In genomic region chrX:149504226-149504914, GRCh38 we compare ENCODE assay signal across 1 cellular context.
TF ChIP-seq lines count a peak whose summit lies in the region.

No MANE protein-coding gene starts in this region.

TF ChIP-seq in K562, 482 proteins besides CTCF, POLR2A, EP300 and RAD21 (continues in another document):
- TF ChIP-seq ZC3H8 (IDR thresholded peaks at IDR 0.05) (no peak), ZBTB40 (IDR thresholded peaks at IDR 0.05) (0 out of 2 replicates have a peak, but pooled peaks have one; percentile 39), ZBTB40 (CRISPR knock-in tag; IDR thresholded peaks at IDR 0.05) (no peak), JUN (IDR thresholded peaks at IDR 0.05; ENCODE audit: borderline replicate concordance, low read depth, low read length) (no peak), JUN (CRISPR knock-in tag; IDR thresholded peaks at IDR 0.05; ENCODE audit: borderline replicate concordance) (no peak), TARDBP (IDR thresholded peaks at IDR 0.05) (no peak), NFIC (IDR thresholded peaks at IDR 0.05) (0 out of 2 replicates have a peak, but pooled peaks have one; percentile 3), CGGBP1 (CRISPR knock-in tag; IDR thresholded peaks at IDR 0.05) (no peak), ZNF589 (CRISPR knock-in tag; IDR thresholded peaks at IDR 0.05; ENCODE audit: low read depth) (no peak), POLR2AphosphoS2 (IDR thresholded peaks at IDR 0.05; ENCODE audit: low read length) (no peak), DMBX1 (CRISPR knock-in tag; IDR thresholded peaks at IDR 0.05; ENCODE audit: borderline replicate concordance) (no peak), NCOR1 (IDR thresholded peaks at IDR 0.05) (0 out of 2 replicates have a peak, but pooled peaks have one; percentile 23), MNT (conservative IDR thresholded peaks at IDR 0.05) (no peak), TFE3 (CRISPR knock-in tag; IDR thresholded peaks at IDR 0.05) (no peak), ZNF175 (CRISPR knock-in tag; IDR thresholded peaks at IDR 0.05; ENCODE audit: low read depth) (no peak), ZNF766 (CRISPR knock-in tag; conservative IDR thresholded peaks at IDR 0.05) (no peak), CHD7 (IDR thresholded peaks at IDR 0.05; ENCODE audit: low read depth, low read length) (no peak), KHSRP (IDR thresholded peaks at IDR 0.05) (no peak), ARNT (IDR thresholded peaks at IDR 0.05) (0 out of 4 replicates have a peak, but pooled peaks of 1 of the 2 experiments have one; percentile 20), GTF2F1 (IDR thresholded peaks at IDR 0.05; ENCODE audit: low read depth, low read length) (no peak), SRSF1 (IDR thresholded peaks at IDR 0.05; ENCODE audit: low read depth, low read length) (no peak), HDAC8 (tag; IDR thresholded peaks at IDR 0.05) (no peak), ZNF512 (tag; IDR thresholded peaks at IDR 0.05) (peak; percentile 98), ZBTB17 (CRISPR knock-in tag; IDR thresholded peaks at IDR 0.05) (no peak), BDP1 (IDR thresholded peaks at IDR 0.05; ENCODE audit: insufficient read depth, insufficient read length) (no peak), ZBTB5 (IDR thresholded peaks at IDR 0.05) (no peak), TFAM (CRISPR knock-in tag; conservative IDR thresholded peaks at IDR 0.05) (no peak), ZBED1 (IDR thresholded peaks at IDR 0.05) (no peak)
